ENCODE assay signal across 27 cellular contexts in genomic region chr1:107765484-107765883, GRCh38.
"Had no signal": no experiment of that assay in that cellular context is flagged by ENCODE, and none has a peak within 500 bp of the region (broad histone marks: within the 10 kb centered on the region; RNA-seq: fewer than 3 reads in every experiment).

No MANE protein-coding gene starts in this region.

- H3K27ac ChIP-seq: neural progenitor cell, ovary, parathyroid adenoma, psoas muscle, right lobe of liver, sigmoid colon, stomach, thoracic aorta, thyroid gland, tibial nerve, upper lobe of left lung, vagina had no signal

- H3K4me1 Mint-ChIP-seq: stimulated activated effector memory CD8-positive, alpha-beta T cell treated with anti-CD3 and anti-CD28 coated beads, Interleukin-12 subunit alpha, Interleukin-12 subunit beta, amount 100 ng/mL, for 72 hours; stimulated activated naive B cell treated with anti-CD40 and anti-IgM and Interleukin-4, amounts not matched to agents 10 μg/mL and 1 μg/mL and 100 μg/mL, for 72 hours had no signal

- ATAC-seq: naive thymus-derived CD8-positive, alpha-beta T cell; psoas muscle; right cardiac atrium; right lobe of liver; stimulated activated effector memory CD8-positive, alpha-beta T cell treated with anti-CD3 and anti-CD28 coated beads, Interleukin-12 subunit alpha, Interleukin-12 subunit beta, amount 100 ng/mL, for 72 hours; stimulated activated naive B cell treated with anti-CD40 and anti-IgM and Interleukin-4, amounts not matched to agents 10 μg/mL and 1 μg/mL and 100 μg/mL, for 72 hours had no signal

- H3K27me3 ChIP-seq: neural progenitor cell, ovary, right lobe of liver, sigmoid colon, stomach, thyroid gland, tibial nerve, upper lobe of left lung, vagina had no signal

- DNase-seq: naive thymus-derived CD8-positive, alpha-beta T cell; occipital lobe; ovary; posterior cingulate gyrus; psoas muscle; right cardiac atrium; right lobe of liver; sigmoid colon; small intestine; stimulated activated CD4-positive, alpha-beta T cell treated with anti-CD3 and anti-CD28 coated beads, Interleukin-15, amount 100 ng/mL, for 24 hours; stimulated activated CD4-positive, alpha-beta T cell treated with anti-CD3 and anti-CD28 coated beads, Interleukin-2, amount 100 ng/mL, for 24 hours; stimulated activated CD4-positive, alpha-beta T cell treated with anti-CD3 and anti-CD28 coated beads, Interleukin-2, amount 100 ng/mL, for 48 hours; stimulated activated CD4-positive, alpha-beta T cell treated with anti-CD3 and anti-CD28 coated beads, Interleukin-4, amount 100 ng/mL, for 24 hours; stimulated activated naive B cell treated with anti-CD40 and anti-IgM and Interleukin-4, amounts not matched to agents 10 μg/mL and 1 μg/mL and 100 μg/mL, for 72 hours; stimulated activated naive CD4-positive, alpha-beta T cell treated with Interleukin-2 at 50 U/mL for 16 hours; stomach; thyroid gland; trophoblast cell; upper lobe of left lung had no signal

- H3K9me3 Mint-ChIP-seq: naive thymus-derived CD8-positive, alpha-beta T cell; neural progenitor cell; stimulated activated effector memory CD8-positive, alpha-beta T cell treated with anti-CD3 and anti-CD28 coated beads, Interleukin-12 subunit alpha, Interleukin-12 subunit beta, amount 100 ng/mL, for 72 hours; stimulated activated naive B cell treated with anti-CD40 and anti-IgM and Interleukin-4, amounts not matched to agents 10 μg/mL and 1 μg/mL and 100 μg/mL, for 72 hours; stimulated activated naive CD8-positive, alpha-beta T cell treated with anti-CD3 and anti-CD28 coated beads, Interleukin-15, Interleukin-2, amounts not matched to agents 100 ng/mL and 50 ng/mL, for 24 hours had no signal

- H3K4me1 ChIP-seq: parathyroid adenoma, psoas muscle, right lobe of liver, sigmoid colon, thyroid gland, tibial nerve, upper lobe of left lung had no signal

- H3K4me3 ChIP-seq: neural progenitor cell, ovary, psoas muscle, right lobe of liver, sigmoid colon, stomach, thoracic aorta, thyroid gland, tibial nerve, upper lobe of left lung, vagina had no signal

- H3K79me2 ChIP-seq: parathyroid adenoma had no signal

- H3K27ac Mint-ChIP-seq: naive thymus-derived CD8-positive, alpha-beta T cell; neural progenitor cell; progenitor cell of endocrine pancreas; stimulated activated effector memory CD8-positive, alpha-beta T cell treated with anti-CD3 and anti-CD28 coated beads, Interleukin-12 subunit alpha, Interleukin-12 subunit beta, amount 100 ng/mL, for 72 hours; stimulated activated naive B cell treated with anti-CD40 and anti-IgM and Interleukin-4, amounts not matched to agents 10 μg/mL and 1 μg/mL and 100 μg/mL, for 72 hours; stimulated activated naive CD8-positive, alpha-beta T cell treated with anti-CD3 and anti-CD28 coated beads, Interleukin-15, Interleukin-2, amounts not matched to agents 100 ng/mL and 50 ng/mL, for 24 hours had no signal

- H3K27me3 Mint-ChIP-seq: naive thymus-derived CD8-positive, alpha-beta T cell; progenitor cell of endocrine pancreas; stimulated activated naive B cell treated with anti-CD40 and anti-IgM and Interleukin-4, amounts not matched to agents 10 μg/mL and 1 μg/mL and 100 μg/mL, for 72 hours; stimulated activated naive CD8-positive, alpha-beta T cell treated with anti-CD3 and anti-CD28 coated beads, Interleukin-15, Interleukin-2, amounts not matched to agents 100 ng/mL and 50 ng/mL, for 24 hours had no signal

- H3K4me2 ChIP-seq: neural progenitor cell had no signal

- H3K36me3 ChIP-seq: neural progenitor cell, ovary, right lobe of liver, sigmoid colon, stomach, thoracic aorta, thyroid gland, tibial nerve, vagina had no signal

- H2AFZ ChIP-seq: neural progenitor cell, parathyroid adenoma had no signal

- H3K4me3 Mint-ChIP-seq: naive thymus-derived CD8-positive, alpha-beta T cell; neural progenitor cell; stimulated activated effector memory CD8-positive, alpha-beta T cell treated with anti-CD3 and anti-CD28 coated beads, Interleukin-12 subunit alpha, Interleukin-12 subunit beta, amount 100 ng/mL, for 72 hours; stimulated activated naive B cell treated with anti-CD40 and anti-IgM and Interleukin-4, amounts not matched to agents 10 μg/mL and 1 μg/mL and 100 μg/mL, for 72 hours; stimulated activated naive CD8-positive, alpha-beta T cell treated with anti-CD3 and anti-CD28 coated beads, Interleukin-15, Interleukin-2, amounts not matched to agents 100 ng/mL and 50 ng/mL, for 24 hours had no signal

- H3K9me3 ChIP-seq: ovary, psoas muscle, right lobe of liver, sigmoid colon, stomach, thoracic aorta, thyroid gland, tibial nerve, upper lobe of left lung, vagina had no signal

- H3K36me3 Mint-ChIP-seq: neural progenitor cell had no signal
